In the genomic region with DNA sequence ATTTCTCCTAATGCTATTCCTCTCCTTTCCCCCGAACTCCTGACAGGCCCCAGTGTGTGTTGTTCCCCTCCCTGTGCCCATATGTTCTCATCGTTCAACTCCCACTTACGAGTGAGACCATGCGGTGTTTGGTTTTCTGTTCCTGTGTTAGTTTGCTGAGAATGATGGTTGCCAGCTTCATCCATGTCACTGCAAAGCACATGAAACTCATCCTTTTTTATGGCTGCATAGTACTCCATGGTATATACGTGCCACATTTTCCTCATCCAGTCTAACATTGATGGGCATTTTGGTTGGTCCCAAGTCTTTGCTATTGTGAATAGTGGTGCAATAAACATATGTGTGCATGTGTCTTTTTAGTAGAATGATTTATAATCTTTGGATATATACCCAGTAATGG, we compare ENCODE assay signal across 17 cellular contexts. TPM values are rescaled to one million over a fixed set of nuclear protein-coding genes. Genes with fewer than 3 reads are reported as not detected.
"Had no signal": no experiment of that assay in that cellular context is flagged by ENCODE, and none has a peak within 500 bp of the region (broad histone marks: within the 10 kb centered on the region; RNA-seq: fewer than 3 reads in every experiment).

No MANE protein-coding gene starts in this region.

RNA-seq across cellular contexts. Expression of gene WNT16, which starts 38.9 kb away (rescaled TPM):
- total RNA-seq: kidney; kidney epithelial cell; left cardiac atrium; left colon; left lobe of liver; left lung; left ventricle myocardium inferior; left ventricle myocardium superior; liver; lower lobe of right lung; lung microvascular endothelial cell; mammary epithelial cell; mesenteric fat pad; naive thymus-derived CD4-positive, alpha-beta T cell had no signal
- polyA plus RNA-seq: immature natural killer cell; keratinocyte; liver; mammary epithelial cell; naive thymus-derived CD4-positive, alpha-beta T cell; naive thymus-derived CD8-positive, alpha-beta T cell had no signal
